In the genomic region with DNA sequence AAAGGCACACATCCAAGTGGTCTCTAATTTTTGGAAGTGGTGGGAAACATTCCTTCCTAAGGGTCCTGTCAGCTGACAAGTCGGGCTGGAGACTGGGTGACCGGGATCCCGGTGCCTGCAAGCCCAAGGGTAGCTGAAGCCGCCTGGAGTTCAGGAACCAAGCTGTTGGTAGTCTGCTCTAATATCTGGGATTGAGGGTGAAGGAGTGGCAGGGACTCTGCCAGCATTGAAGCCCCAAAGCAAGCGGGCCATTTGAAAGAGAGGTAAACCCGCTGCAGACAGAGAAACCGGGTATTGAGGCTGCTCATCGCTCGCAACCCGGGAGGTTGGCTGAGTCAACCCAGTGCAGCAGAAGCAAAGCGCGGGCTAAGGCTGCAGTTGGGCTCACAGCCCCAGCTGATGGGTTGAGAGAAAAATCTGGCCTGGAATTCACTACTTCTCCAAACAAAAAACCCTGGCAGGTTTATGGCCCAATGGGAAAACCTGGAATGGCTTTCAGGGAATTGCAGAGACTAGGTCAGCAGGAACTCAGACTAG, we compare ENCODE assay signal across 1 cellular context.
A peak's percentile ranks its signal among the peaks of the same experiment; 100 is the strongest.
TF ChIP-seq lines count a peak whose summit lies in the region.

No MANE protein-coding gene starts in this region.

TF ChIP-seq in HEK293, 187 proteins besides CTCF, POLR2A, EP300 and RAD21 (continued from another document and continues in another):
- TF ChIP-seq, protein P1, sequence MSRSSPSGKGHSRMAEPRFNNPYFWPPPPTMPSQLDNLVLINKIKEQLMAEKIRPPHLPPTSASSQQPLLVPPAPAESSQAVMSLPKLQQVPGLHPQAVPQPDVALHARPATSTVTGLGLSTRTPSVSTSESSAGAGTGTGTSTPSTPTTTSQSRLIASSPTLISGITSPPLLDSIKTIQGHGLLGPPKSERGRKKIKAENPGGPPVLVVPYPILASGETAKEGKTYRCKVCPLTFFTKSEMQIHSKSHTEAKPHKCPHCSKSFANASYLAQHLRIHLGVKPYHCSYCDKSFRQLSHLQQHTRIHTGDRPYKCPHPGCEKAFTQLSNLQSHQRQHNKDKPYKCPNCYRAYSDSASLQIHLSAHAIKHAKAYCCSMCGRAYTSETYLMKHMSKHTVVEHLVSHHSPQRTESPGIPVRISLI (tag by site-specific recombination; IDR thresholded peaks at IDR 0.05): peak; percentile 65; the same call in 1 of the 2 replicates
- TF ChIP-seq ZNF600 (tag by site-specific recombination; IDR thresholded peaks at IDR 0.05) (no peak; the same call in 1 of the 2 replicates), KLF10 (tag by site-specific recombination; IDR thresholded peaks at IDR 0.05) (peak; percentile 64; the same call in 1 of the 2 replicates), ZNF560 (tag by site-specific recombination; IDR thresholded peaks at IDR 0.05; ENCODE audit: borderline replicate concordance) (no peak), GLI2 (tag by site-specific recombination; IDR thresholded peaks at IDR 0.05; ENCODE audit: borderline replicate concordance, low read depth) (no peak), ZNF248 (tag by site-specific recombination; IDR thresholded peaks at IDR 0.05) (no peak), ZBTB8A (tag by site-specific recombination; IDR thresholded peaks at IDR 0.05) (peak; percentile 88), ZNF114 (tag by site-specific recombination; IDR thresholded peaks at IDR 0.05) (no peak), KLF16 (tag by site-specific recombination; IDR thresholded peaks at IDR 0.05) (no peak), ZIC2 (tag by site-specific recombination; IDR thresholded peaks at IDR 0.05) (no peak), ZNF777 (tag by site-specific recombination; IDR thresholded peaks at IDR 0.05; ENCODE audit: borderline replicate concordance) (no peak), ZNF10 (tag by site-specific recombination; IDR thresholded peaks at IDR 0.05) (0 out of 2 replicates have a peak, but pooled peaks have one; percentile 24), HOXD13 (CRISPR knock-in tag; IDR thresholded peaks at IDR 0.05; ENCODE audit: borderline replicate concordance) (no peak), ZNF23 (tag by site-specific recombination; IDR thresholded peaks at IDR 0.05; ENCODE audit: borderline replicate concordance) (no peak), ZNF311 (tag by site-specific recombination; IDR thresholded peaks at IDR 0.05; ENCODE audit: borderline replicate concordance) (no peak), ZNF174 (tag by site-specific recombination; IDR thresholded peaks at IDR 0.05) (no peak), ZNF776 (tag by site-specific recombination; IDR thresholded peaks at IDR 0.05; ENCODE audit: borderline replicate concordance) (no peak), GLIS1 (tag by site-specific recombination; IDR thresholded peaks at IDR 0.05) (peak; percentile 81), ZNF658 (tag by site-specific recombination; IDR thresholded peaks at IDR 0.05) (no peak), HOXA7 (CRISPR knock-in tag; IDR thresholded peaks at IDR 0.05; ENCODE audit: borderline replicate concordance) (no peak), ZFP37 (tag by site-specific recombination; IDR thresholded peaks at IDR 0.05) (peak; percentile 45; the same call in 1 of the 2 replicates), ZNF654 (tag by site-specific recombination; IDR thresholded peaks at IDR 0.05; ENCODE audit: low read depth) (peak; percentile 12; the same call in 1 of the 2 replicates), OVOL3 (tag by site-specific recombination; IDR thresholded peaks at IDR 0.05) (no peak), ZNF302 (tag by site-specific recombination; IDR thresholded peaks at IDR 0.05; ENCODE audit: low read depth) (no peak), ZNF354C (tag by site-specific recombination; IDR thresholded peaks at IDR 0.05; ENCODE audit: borderline replicate concordance, low read depth) (no peak), ZSCAN30 (tag by site-specific recombination; IDR thresholded peaks at IDR 0.05) (peak; percentile 93), SP7 (tag by site-specific recombination; IDR thresholded peaks at IDR 0.05) (peak; percentile 75), ZNF133 (tag by site-specific recombination; IDR thresholded peaks at IDR 0.05) (no peak), ZNF175 (tag by site-specific recombination; IDR thresholded peaks at IDR 0.05) (no peak), ZXDB (tag by site-specific recombination; IDR thresholded peaks at IDR 0.05) (peak; percentile 56; the same call in 1 of the 2 replicates), ZNF558 (tag by site-specific recombination; IDR thresholded peaks at IDR 0.05) (peak; percentile 28; the same call in 1 of the 2 replicates), ZNF341 (tag by site-specific recombination; IDR thresholded peaks at IDR 0.05; ENCODE audit: low read depth) (no peak), ZNF157 (tag by site-specific recombination; IDR thresholded peaks at IDR 0.05) (no peak), ZNF391 (tag by site-specific recombination; IDR thresholded peaks at IDR 0.05; ENCODE audit: borderline replicate concordance, low read depth) (0 out of 2 replicates have a peak, but pooled peaks have one; percentile 74), ZNF266 (tag by site-specific recombination; IDR thresholded peaks at IDR 0.05; ENCODE audit: low read depth) (no peak), ZNF785 (tag by site-specific recombination; IDR thresholded peaks at IDR 0.05) (no peak), ZNF544 (tag by site-specific recombination; IDR thresholded peaks at IDR 0.05) (no peak), ZNF610 (tag by site-specific recombination; IDR thresholded peaks at IDR 0.05; ENCODE audit: borderline replicate concordance) (0 out of 2 replicates have a peak, but pooled peaks have one; percentile 64), ZEB2 (tag by site-specific recombination; IDR thresholded peaks at IDR 0.05) (peak; percentile 52; the same call in 1 of the 2 replicates), ZNF571 (tag by site-specific recombination; IDR thresholded peaks at IDR 0.05) (no peak), OSR2 (tag by site-specific recombination; IDR thresholded peaks at IDR 0.05) (peak; percentile 47; the same call in 1 of the 2 replicates), ZNF624 (tag by site-specific recombination; IDR thresholded peaks at IDR 0.05) (no peak), ZNF423 (tag by site-specific recombination; IDR thresholded peaks at IDR 0.05) (no peak), ZNF555 (tag by site-specific recombination; conservative IDR thresholded peaks at IDR 0.05) (no peak), ZNF707 (tag by site-specific recombination; IDR thresholded peaks at IDR 0.05) (no peak), ZBTB17 (tag by site-specific recombination; IDR thresholded peaks at IDR 0.05) (peak; percentile 72), BCL11A (tag by site-specific recombination; IDR thresholded peaks at IDR 0.05; ENCODE audit: low read depth) (no peak), ZNF747 (tag by site-specific recombination; IDR thresholded peaks at IDR 0.05) (no peak), ZNF521 (tag by site-specific recombination; IDR thresholded peaks at IDR 0.05) (no peak), ZNF433 (tag by site-specific recombination; IDR thresholded peaks at IDR 0.05; ENCODE audit: low read depth) (no peak), RBAK (tag by site-specific recombination; IDR thresholded peaks at IDR 0.05) (no peak)
- TF ChIP-seq, protein P2, sequence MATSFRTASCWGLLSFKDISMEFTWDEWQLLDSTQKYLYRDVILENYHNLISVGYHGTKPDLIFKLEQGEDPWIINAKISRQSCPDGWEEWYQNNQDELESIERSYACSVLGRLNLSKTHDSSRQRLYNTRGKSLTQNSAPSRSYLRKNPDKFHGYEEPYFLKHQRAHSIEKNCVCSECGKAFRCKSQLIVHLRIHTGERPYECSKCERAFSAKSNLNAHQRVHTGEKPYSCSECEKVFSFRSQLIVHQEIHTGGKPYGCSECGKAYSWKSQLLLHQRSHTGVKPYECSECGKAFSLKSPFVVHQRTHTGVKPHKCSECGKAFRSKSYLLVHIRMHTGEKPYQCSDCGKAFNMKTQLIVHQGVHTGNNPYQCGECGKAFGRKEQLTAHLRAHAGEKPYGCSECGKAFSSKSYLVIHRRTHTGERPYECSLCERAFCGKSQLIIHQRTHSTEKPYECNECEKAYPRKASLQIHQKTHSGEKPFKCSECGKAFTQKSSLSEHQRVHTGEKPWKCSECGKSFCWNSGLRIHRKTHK (tag by site-specific recombination; IDR thresholded peaks at IDR 0.05): no peak
- TF ChIP-seq, protein P3, sequence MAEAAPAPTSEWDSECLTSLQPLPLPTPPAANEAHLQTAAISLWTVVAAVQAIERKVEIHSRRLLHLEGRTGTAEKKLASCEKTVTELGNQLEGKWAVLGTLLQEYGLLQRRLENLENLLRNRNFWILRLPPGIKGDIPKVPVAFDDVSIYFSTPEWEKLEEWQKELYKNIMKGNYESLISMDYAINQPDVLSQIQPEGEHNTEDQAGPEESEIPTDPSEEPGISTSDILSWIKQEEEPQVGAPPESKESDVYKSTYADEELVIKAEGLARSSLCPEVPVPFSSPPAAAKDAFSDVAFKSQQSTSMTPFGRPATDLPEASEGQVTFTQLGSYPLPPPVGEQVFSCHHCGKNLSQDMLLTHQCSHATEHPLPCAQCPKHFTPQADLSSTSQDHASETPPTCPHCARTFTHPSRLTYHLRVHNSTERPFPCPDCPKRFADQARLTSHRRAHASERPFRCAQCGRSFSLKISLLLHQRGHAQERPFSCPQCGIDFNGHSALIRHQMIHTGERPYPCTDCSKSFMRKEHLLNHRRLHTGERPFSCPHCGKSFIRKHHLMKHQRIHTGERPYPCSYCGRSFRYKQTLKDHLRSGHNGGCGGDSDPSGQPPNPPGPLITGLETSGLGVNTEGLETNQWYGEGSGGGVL (tag by site-specific recombination; IDR thresholded peaks at IDR 0.05): no peak
- TF ChIP-seq, protein P4, sequence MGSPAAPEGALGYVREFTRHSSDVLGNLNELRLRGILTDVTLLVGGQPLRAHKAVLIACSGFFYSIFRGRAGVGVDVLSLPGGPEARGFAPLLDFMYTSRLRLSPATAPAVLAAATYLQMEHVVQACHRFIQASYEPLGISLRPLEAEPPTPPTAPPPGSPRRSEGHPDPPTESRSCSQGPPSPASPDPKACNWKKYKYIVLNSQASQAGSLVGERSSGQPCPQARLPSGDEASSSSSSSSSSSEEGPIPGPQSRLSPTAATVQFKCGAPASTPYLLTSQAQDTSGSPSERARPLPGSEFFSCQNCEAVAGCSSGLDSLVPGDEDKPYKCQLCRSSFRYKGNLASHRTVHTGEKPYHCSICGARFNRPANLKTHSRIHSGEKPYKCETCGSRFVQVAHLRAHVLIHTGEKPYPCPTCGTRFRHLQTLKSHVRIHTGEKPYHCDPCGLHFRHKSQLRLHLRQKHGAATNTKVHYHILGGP (tag by site-specific recombination; IDR thresholded peaks at IDR 0.05): no peak
- TF ChIP-seq, protein P5, sequence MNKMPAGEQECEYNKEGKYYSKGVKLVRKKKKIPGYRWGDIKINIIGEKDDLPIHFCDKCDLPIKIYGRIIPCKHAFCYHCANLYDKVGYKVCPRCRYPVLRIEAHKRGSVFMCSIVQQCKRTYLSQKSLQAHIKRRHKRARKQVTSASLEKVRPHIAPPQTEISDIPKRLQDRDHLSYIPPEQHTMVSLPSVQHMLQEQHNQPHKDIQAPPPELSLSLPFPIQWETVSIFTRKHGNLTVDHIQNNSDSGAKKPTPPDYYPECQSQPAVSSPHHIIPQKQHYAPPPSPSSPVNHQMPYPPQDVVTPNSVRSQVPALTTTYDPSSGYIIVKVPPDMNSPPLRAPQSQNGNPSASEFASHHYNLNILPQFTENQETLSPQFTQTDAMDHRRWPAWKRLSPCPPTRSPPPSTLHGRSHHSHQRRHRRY (tag by site-specific recombination; IDR thresholded peaks at IDR 0.05): no peak
- TF ChIP-seq, protein P6, sequence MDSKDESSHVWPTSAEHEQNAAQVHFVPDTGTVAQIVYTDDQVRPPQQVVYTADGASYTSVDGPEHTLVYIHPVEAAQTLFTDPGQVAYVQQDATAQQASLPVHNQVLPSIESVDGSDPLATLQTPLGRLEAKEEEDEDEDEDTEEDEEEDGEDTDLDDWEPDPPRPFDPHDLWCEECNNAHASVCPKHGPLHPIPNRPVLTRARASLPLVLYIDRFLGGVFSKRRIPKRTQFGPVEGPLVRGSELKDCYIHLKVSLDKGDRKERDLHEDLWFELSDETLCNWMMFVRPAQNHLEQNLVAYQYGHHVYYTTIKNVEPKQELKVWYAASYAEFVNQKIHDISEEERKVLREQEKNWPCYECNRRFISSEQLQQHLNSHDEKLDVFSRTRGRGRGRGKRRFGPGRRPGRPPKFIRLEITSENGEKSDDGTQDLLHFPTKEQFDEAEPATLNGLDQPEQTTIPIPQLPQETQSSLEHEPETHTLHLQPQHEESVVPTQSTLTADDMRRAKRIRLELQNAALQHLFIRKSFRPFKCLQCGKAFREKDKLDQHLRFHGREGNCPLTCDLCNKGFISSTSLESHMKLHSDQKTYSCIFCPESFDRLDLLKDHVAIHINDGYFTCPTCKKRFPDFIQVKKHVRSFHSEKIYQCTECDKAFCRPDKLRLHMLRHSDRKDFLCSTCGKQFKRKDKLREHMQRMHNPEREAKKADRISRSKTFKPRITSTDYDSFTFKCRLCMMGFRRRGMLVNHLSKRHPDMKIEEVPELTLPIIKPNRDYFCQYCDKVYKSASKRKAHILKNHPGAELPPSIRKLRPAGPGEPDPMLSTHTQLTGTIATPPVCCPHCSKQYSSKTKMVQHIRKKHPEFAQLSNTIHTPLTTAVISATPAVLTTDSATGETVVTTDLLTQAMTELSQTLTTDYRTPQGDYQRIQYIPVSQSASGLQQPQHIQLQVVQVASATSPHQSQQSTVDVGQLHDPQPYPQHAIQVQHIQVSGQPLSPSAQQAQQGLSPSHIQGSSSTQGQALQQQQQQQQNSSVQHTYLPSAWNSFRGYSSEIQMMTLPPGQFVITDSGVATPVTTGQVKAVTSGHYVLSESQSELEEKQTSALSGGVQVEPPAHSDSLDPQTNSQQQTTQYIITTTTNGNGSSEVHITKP (tag by site-specific recombination; IDR thresholded peaks at IDR 0.05): peak; percentile 58
- TF ChIP-seq, protein P7, sequence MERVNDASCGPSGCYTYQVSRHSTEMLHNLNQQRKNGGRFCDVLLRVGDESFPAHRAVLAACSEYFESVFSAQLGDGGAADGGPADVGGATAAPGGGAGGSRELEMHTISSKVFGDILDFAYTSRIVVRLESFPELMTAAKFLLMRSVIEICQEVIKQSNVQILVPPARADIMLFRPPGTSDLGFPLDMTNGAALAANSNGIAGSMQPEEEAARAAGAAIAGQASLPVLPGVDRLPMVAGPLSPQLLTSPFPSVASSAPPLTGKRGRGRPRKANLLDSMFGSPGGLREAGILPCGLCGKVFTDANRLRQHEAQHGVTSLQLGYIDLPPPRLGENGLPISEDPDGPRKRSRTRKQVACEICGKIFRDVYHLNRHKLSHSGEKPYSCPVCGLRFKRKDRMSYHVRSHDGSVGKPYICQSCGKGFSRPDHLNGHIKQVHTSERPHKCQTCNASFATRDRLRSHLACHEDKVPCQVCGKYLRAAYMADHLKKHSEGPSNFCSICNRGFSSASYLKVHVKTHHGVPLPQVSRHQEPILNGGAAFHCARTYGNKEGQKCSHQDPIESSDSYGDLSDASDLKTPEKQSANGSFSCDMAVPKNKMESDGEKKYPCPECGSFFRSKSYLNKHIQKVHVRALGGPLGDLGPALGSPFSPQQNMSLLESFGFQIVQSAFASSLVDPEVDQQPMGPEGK (tag by site-specific recombination; IDR thresholded peaks at IDR 0.05): no peak; the same call in 1 of the 2 replicates
